In the genomic region with DNA sequence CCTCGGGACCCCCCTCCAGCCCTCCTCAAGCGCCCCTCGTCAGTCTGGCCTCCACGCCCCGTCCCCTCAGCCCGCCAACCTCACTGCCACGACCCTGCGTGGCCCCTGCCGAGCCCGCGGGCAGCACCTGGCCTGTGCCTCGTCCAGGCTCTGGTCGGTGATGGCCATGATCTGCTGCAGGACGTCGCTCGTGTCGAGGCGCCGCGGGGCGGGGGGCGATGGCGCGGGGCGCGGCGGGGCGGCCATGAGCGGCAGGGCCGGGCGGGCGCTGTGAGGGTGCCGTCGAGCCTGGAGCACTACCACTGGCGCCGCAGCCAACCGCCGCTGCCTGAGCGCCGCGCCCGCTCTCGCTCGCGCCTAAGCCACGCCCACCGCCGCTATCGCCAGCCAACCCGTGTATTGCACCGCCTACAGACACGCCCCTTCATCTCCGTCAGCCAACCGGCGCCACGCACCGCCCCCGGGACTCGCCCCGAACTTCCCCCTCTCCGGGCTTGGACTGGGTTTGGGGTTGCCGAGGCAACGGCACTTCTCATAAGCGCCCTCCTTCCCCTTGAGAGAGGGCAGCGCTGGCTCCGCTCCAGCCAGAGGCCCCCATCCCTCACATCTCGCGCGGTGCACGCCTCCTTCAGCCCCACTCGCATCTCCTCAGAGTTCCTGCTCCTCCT, we compare ENCODE assay signal across 8 cellular contexts. TPM values are rescaled to one million over a fixed set of nuclear protein-coding genes. Genes with fewer than 3 reads are reported as not detected.
DNase-seq lines count a peak whose midpoint lies in the region; ATAC-seq and TF ChIP-seq lines count a peak whose summit lies in the region.

A gene with protein sequence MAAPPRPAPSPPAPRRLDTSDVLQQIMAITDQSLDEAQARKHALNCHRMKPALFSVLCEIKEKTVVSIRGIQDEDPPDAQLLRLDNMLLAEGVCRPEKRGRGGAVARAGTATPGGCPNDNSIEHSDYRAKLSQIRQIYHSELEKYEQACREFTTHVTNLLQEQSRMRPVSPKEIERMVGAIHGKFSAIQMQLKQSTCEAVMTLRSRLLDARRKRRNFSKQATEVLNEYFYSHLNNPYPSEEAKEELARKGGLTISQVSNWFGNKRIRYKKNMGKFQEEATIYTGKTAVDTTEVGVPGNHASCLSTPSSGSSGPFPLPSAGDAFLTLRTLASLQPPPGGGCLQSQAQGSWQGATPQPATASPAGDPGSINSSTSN (minus strand): TSS at position 304 of the 668 bp plus-strand sequence. CDS start 58 bp downstream, at position 246.

- CTCF ChIA-PET in OCI-LY7 (lab: Charles Lee; ENCODE audit: unreplicated experiment) = no interaction called here

- ATAC-seq in GM21447 (IDR thresholded peaks at IDR 0.05; ENCODE audit: unreplicated experiment) = peak; percentile 94

- no peaks in the 10 kb centered on the region for H3K9me2 ChIP-seq in OCI-LY7 (ENCODE audit: insufficient read depth, low read length)

- H3K79me2 ChIP-seq in OCI-LY7 (ENCODE audit: insufficient read depth, low read depth, low read length) = no peaks in the 10 kb centered on the region

- DNase-seq in DMS 273 (lab: John Stamatoyannopoulos, UW; ENCODE audit: unreplicated experiment) (peak; percentile 98), OCI-LY7 (ENCODE audit: low spot score) (peak; percentile 97), epithelial cell of proximal tubule (ENCODE audit: low read depth) (no peak)
- peak; percentile 99 for DNase-seq in activated CD8-positive, alpha-beta memory T cell treated with anti-CD3 and anti-CD28 coated beads, Interleukin-2, amount 50 U/mL, for 48 hours
- DNase-seq in stimulated activated CD8-positive, alpha-beta memory T cell treated with anti-CD3 and anti-CD28 coated beads, Interleukin-7, amount 100 ng/mL, for 1 hour (ENCODE audit: low read depth in 2 of 2) = peak; percentile 99

- H3K27ac ChIP-seq in HUES6 (ENCODE audit: low read depth, low read length) (no peak within 1 kb of the TSS), OCI-LY7 (ENCODE audit: low read depth, low read length, poor library complexity, severe bottlenecking) (no peak within 1 kb of the TSS)

- no peak for TF ChIP-seq CTCF in OCI-LY7 (conservative IDR thresholded peaks at IDR 0.05; ENCODE audit: low read length)
- no peak for TF ChIP-seq CTCF in epithelial cell of proximal tubule (conservative IDR thresholded peaks at IDR 0.05; ENCODE audit: low read depth, low read length)

- H3K4me1 ChIP-seq in HUES6 (ENCODE audit: control insufficient read depth, insufficient read depth, low read length) = peaks cover 2% of the 10 kb centered on the region; the same call in 1 of the 2 replicates
- H3K4me1 ChIP-seq in OCI-LY7 (ENCODE audit: insufficient read depth, low read length, poor library complexity, severe bottlenecking) = peaks cover 16% of the 10 kb centered on the region
- peaks cover 31% of the 10 kb centered on the region for H3K4me1 ChIP-seq in mucosa of stomach (ENCODE audit: control insufficient read depth, insufficient read depth, low read length)

- peak within 1 kb of the TSS; percentile 94 for H3K4me2 ChIP-seq in OCI-LY7 (ENCODE audit: low read length)

- H3K4me3 ChIP-seq in HUES6 (ENCODE audit: low read depth, low read length) (peak within 1 kb of the TSS; percentile 70), OCI-LY7 (ENCODE audit: low read depth, low read length, poor library complexity, severe bottlenecking) (peak within 1 kb of the TSS; percentile 72), epithelial cell of proximal tubule (ENCODE audit: low read depth, low read length) (peak within 1 kb of the TSS; percentile 56), mucosa of stomach (ENCODE audit: low read length) (peak within 1 kb of the TSS; percentile 50)

- no peaks in the 10 kb centered on the region for H4K20me1 ChIP-seq in OCI-LY7 (ENCODE audit: insufficient read depth, low read length)

- H3K9me3 ChIP-seq in HUES6 (ENCODE audit: control insufficient read depth, insufficient read depth, low read depth, low read length) = no peaks in the 10 kb centered on the region
- H3K9me3 ChIP-seq in OCI-LY7 (ENCODE audit: low read length) = no peaks in the 10 kb centered on the region
- H3K9me3 ChIP-seq in mucosa of stomach (ENCODE audit: control insufficient read depth, low read length) = no peaks in the 10 kb centered on the region

- peaks cover 10% of the 10 kb centered on the region for H3K36me3 ChIP-seq in HUES6 (ENCODE audit: control insufficient read depth, insufficient read depth, low read length)
- no peaks in the 10 kb centered on the region for H3K36me3 ChIP-seq in OCI-LY7 (ENCODE audit: insufficient read depth, low read length)
- no peaks in the 10 kb centered on the region for H3K36me3 ChIP-seq in mucosa of stomach (ENCODE audit: control insufficient read depth, insufficient read depth, low read length)

- H3K27me3 ChIP-seq in HUES6 (ENCODE audit: control insufficient read depth, insufficient read depth, low read length) (peaks cover 10% of the 10 kb centered on the region), mucosa of stomach (ENCODE audit: control insufficient read depth, insufficient read depth, low read length) (no peaks in the 10 kb centered on the region)

- peak within 1 kb of the TSS; percentile 90 for H2AFZ ChIP-seq in OCI-LY7 (ENCODE audit: low read length)

- BruUV-seq in OCI-LY7 (replicated peaks; lab: Mats Ljungman, UMichigan) = no TSS peak

- intact Hi-C loops in OCI-LY7 (cut with micrococcal nuclease; ENCODE audit: unreplicated experiment) = no loop called here

- peak within 1 kb of the TSS; percentile 30 for H3K9ac ChIP-seq in HUES6 (ENCODE audit: low read length)
- peak within 1 kb of the TSS; percentile 78 for H3K9ac ChIP-seq in mucosa of stomach (ENCODE audit: low read length)

- POLR2A ChIA-PET in OCI-LY7 (lab: Charles Lee) = no interaction called here

RNA-seq across cellular contexts. Expression of the gene that starts here (rescaled TPM):
- 5.1 and 6.7 TPM in 2 replicates for total RNA-seq in OCI-LY7 (2014; rRNA removed; shearing (Covaris generic))
- total RNA-seq in OCI-LY7 (2022) = 4.6 and 5.0 TPM in 2 replicates
- total RNA-seq in epithelial cell of proximal tubule = 0.43 and 2.7 TPM in 2 replicates
